ENCODE assay signal across 28 cellular contexts in the genomic region with DNA sequence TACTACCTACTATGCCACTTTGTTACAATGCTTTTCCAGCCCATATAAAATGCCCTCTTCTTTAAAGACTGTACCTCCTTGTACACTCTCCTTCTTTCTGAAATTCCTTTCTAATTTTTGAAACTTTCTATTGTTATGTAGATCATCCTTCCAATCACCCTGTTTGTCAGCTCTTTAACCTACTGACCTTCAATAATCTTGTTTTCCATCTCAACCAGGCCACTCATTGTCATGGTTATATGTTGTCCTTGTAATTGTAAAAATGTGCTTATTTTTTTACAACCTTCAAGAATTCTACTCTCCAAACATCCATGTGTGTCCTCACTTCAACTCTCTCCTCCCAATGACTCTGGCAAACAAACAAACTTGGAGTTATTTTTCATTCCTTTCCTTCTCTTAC.
"Had no signal": no experiment of that assay in that cellular context is flagged by ENCODE, and none has a peak within 500 bp of the region (broad histone marks: within the 10 kb centered on the region; RNA-seq: fewer than 3 reads in every experiment).

No MANE protein-coding gene starts in this region.

- H3K36me3 Mint-ChIP-seq: neural progenitor cell; stimulated activated effector memory CD8-positive, alpha-beta T cell treated with anti-CD3 and anti-CD28 coated beads, Interleukin-12 subunit alpha, Interleukin-12 subunit beta, amount 100 ng/mL, for 72 hours; stimulated activated naive B cell treated with anti-CD40 and anti-IgM and Interleukin-4, amounts not matched to agents 10 μg/mL and 1 μg/mL and 100 μg/mL, for 72 hours had no signal

- FAIRE-seq: small intestine, urothelium cell line had no signal

- H3K27ac Mint-ChIP-seq: nephron; neural progenitor cell; progenitor cell of endocrine pancreas; stimulated activated effector memory CD8-positive, alpha-beta T cell treated with anti-CD3 and anti-CD28 coated beads, Interleukin-12 subunit alpha, Interleukin-12 subunit beta, amount 100 ng/mL, for 72 hours; stimulated activated naive B cell treated with anti-CD40 and anti-IgM and Interleukin-4, amounts not matched to agents 10 μg/mL and 1 μg/mL and 100 μg/mL, for 72 hours; stimulated activated naive CD8-positive, alpha-beta T cell treated with anti-CD3 and anti-CD28 coated beads, Interleukin-15, Interleukin-2, amounts not matched to agents 100 ng/mL and 50 ng/mL, for 24 hours had no signal

- DNase-seq: occipital lobe; ovary; posterior cingulate gyrus; psoas muscle; right cardiac atrium; right lobe of liver; sigmoid colon; small intestine; stimulated activated CD4-positive, alpha-beta T cell treated with anti-CD3 and anti-CD28 coated beads, Interleukin-15, amount 100 ng/mL, for 24 hours; stimulated activated CD4-positive, alpha-beta T cell treated with anti-CD3 and anti-CD28 coated beads, Interleukin-2, amount 100 ng/mL, for 24 hours; stimulated activated CD4-positive, alpha-beta T cell treated with anti-CD3 and anti-CD28 coated beads, Interleukin-2, amount 100 ng/mL, for 48 hours; stimulated activated CD4-positive, alpha-beta T cell treated with anti-CD3 and anti-CD28 coated beads, Interleukin-4, amount 100 ng/mL, for 24 hours; stimulated activated naive B cell treated with anti-CD40 and anti-IgM and Interleukin-4, amounts not matched to agents 10 μg/mL and 1 μg/mL and 100 μg/mL, for 72 hours; stimulated activated naive CD4-positive, alpha-beta T cell treated with Interleukin-2 at 50 U/mL for 16 hours; stomach; thyroid gland; trophoblast cell; upper lobe of left lung had no signal

- H3K27me3 ChIP-seq: neural progenitor cell, ovary, right lobe of liver, sigmoid colon, stomach, thyroid gland, tibial nerve, upper lobe of left lung, vagina had no signal

- H3K4me3 ChIP-seq: neural progenitor cell, ovary, psoas muscle, right lobe of liver, sigmoid colon, stomach, thoracic aorta, thyroid gland, tibial nerve, upper lobe of left lung, vagina had no signal

- H3K36me3 ChIP-seq: neural progenitor cell, ovary, right lobe of liver, sigmoid colon, stomach, thoracic aorta, thyroid gland, tibial nerve, upper lobe of left lung, vagina had no signal

- H3K4me1 ChIP-seq: neural progenitor cell, parathyroid adenoma, psoas muscle, right lobe of liver, sigmoid colon, stomach, thyroid gland, tibial nerve, upper lobe of left lung, vagina had no signal

- H2AFZ ChIP-seq: neural progenitor cell, parathyroid adenoma had no signal

- H3K27me3 Mint-ChIP-seq: progenitor cell of endocrine pancreas; stimulated activated naive B cell treated with anti-CD40 and anti-IgM and Interleukin-4, amounts not matched to agents 10 μg/mL and 1 μg/mL and 100 μg/mL, for 72 hours; stimulated activated naive CD8-positive, alpha-beta T cell treated with anti-CD3 and anti-CD28 coated beads, Interleukin-15, Interleukin-2, amounts not matched to agents 100 ng/mL and 50 ng/mL, for 24 hours had no signal

- H3K9ac ChIP-seq: neural progenitor cell, parathyroid adenoma had no signal

- H3K9me3 ChIP-seq: ovary, psoas muscle, right lobe of liver, thyroid gland, vagina had no signal

- H3K4me2 ChIP-seq: neural progenitor cell had no signal

- H3K4me1 Mint-ChIP-seq: nephron; neural progenitor cell; stimulated activated effector memory CD8-positive, alpha-beta T cell treated with anti-CD3 and anti-CD28 coated beads, Interleukin-12 subunit alpha, Interleukin-12 subunit beta, amount 100 ng/mL, for 72 hours; stimulated activated naive B cell treated with anti-CD40 and anti-IgM and Interleukin-4, amounts not matched to agents 10 μg/mL and 1 μg/mL and 100 μg/mL, for 72 hours had no signal

- H3K27ac ChIP-seq: neural progenitor cell, ovary, parathyroid adenoma, psoas muscle, right lobe of liver, sigmoid colon, stomach, thoracic aorta, thyroid gland, tibial nerve, upper lobe of left lung, vagina had no signal

- H3K4me3 Mint-ChIP-seq: nephron; neural progenitor cell; stimulated activated effector memory CD8-positive, alpha-beta T cell treated with anti-CD3 and anti-CD28 coated beads, Interleukin-12 subunit alpha, Interleukin-12 subunit beta, amount 100 ng/mL, for 72 hours; stimulated activated naive B cell treated with anti-CD40 and anti-IgM and Interleukin-4, amounts not matched to agents 10 μg/mL and 1 μg/mL and 100 μg/mL, for 72 hours; stimulated activated naive CD8-positive, alpha-beta T cell treated with anti-CD3 and anti-CD28 coated beads, Interleukin-15, Interleukin-2, amounts not matched to agents 100 ng/mL and 50 ng/mL, for 24 hours had no signal

- H3K79me2 ChIP-seq: parathyroid adenoma had no signal
